1 cellular context compared by ENCODE assay signal in the genomic region with DNA sequence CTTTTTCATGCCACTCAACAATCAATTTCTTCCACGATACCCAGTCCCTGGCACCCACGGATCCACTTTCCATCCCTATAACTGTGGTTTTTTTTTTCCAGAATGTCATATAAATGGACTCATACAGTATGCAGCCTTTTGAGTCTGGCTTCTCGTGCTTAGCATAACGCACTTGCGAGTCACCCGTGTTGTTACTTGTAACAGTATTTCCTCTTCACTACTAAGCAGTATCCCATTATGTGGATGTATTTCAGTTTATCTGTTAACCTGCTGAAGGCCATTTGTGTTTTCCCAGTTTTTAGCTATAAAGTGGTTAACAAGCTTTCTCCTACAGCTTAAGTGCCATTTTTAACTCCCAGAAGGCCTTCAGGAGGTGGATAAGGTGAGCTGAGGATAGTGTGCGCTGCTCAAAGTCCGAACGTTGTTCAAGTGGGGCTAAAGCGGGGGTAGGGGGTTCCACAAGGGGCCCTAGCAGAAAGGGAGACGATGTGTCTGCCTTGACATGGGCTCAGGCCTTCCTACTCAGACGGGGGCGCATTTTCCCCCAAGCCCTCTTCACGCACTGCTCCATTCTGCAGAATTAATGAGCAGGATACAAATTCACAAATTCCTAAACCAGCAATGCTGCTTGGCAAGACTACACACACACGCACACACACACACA.
TF ChIP-seq lines count a peak whose summit lies in the region.

No MANE protein-coding gene starts in this region.

TF ChIP-seq in HCT116, 20 proteins besides CTCF, POLR2A, EP300 and RAD21 (continued from another document):
- TF ChIP-seq ZNF274 (IDR thresholded peaks at IDR 0.05; ENCODE audit: low read depth, low read length) (no peak), SP1 (IDR thresholded peaks at IDR 0.05; ENCODE audit: low read depth) (no peak), ELF1 (IDR thresholded peaks at IDR 0.05; ENCODE audit: borderline replicate concordance, low read depth) (no peak), EZH2phosphoT487 (IDR thresholded peaks at IDR 0.05; ENCODE audit: borderline replicate concordance) (no peak), EGR1 (IDR thresholded peaks at IDR 0.05; ENCODE audit: low read depth) (no peak), TCF7L2 (IDR thresholded peaks at IDR 0.05; ENCODE audit: borderline replicate concordance, extremely low read depth, insufficient read depth, insufficient read length) (no peak), FOSL1 (IDR thresholded peaks at IDR 0.05; ENCODE audit: low read depth) (no peak), CBX3 (IDR thresholded peaks at IDR 0.05; ENCODE audit: low read depth) (no peak), SIN3A (IDR thresholded peaks at IDR 0.05; ENCODE audit: low read depth) (no peak)
- TF ChIP-seq, protein P1, sequence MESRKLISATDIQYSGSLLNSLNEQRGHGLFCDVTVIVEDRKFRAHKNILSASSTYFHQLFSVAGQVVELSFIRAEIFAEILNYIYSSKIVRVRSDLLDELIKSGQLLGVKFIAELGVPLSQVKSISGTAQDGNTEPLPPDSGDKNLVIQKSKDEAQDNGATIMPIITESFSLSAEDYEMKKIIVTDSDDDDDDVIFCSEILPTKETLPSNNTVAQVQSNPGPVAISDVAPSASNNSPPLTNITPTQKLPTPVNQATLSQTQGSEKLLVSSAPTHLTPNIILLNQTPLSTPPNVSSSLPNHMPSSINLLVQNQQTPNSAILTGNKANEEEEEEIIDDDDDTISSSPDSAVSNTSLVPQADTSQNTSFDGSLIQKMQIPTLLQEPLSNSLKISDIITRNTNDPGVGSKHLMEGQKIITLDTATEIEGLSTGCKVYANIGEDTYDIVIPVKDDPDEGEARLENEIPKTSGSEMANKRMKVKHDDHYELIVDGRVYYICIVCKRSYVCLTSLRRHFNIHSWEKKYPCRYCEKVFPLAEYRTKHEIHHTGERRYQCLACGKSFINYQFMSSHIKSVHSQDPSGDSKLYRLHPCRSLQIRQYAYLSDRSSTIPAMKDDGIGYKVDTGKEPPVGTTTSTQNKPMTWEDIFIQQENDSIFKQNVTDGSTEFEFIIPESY (IDR thresholded peaks at IDR 0.05; ENCODE audit: extremely low read depth, insufficient replicate concordance, low read length), result no peak
- TF ChIP-seq, protein P2, sequence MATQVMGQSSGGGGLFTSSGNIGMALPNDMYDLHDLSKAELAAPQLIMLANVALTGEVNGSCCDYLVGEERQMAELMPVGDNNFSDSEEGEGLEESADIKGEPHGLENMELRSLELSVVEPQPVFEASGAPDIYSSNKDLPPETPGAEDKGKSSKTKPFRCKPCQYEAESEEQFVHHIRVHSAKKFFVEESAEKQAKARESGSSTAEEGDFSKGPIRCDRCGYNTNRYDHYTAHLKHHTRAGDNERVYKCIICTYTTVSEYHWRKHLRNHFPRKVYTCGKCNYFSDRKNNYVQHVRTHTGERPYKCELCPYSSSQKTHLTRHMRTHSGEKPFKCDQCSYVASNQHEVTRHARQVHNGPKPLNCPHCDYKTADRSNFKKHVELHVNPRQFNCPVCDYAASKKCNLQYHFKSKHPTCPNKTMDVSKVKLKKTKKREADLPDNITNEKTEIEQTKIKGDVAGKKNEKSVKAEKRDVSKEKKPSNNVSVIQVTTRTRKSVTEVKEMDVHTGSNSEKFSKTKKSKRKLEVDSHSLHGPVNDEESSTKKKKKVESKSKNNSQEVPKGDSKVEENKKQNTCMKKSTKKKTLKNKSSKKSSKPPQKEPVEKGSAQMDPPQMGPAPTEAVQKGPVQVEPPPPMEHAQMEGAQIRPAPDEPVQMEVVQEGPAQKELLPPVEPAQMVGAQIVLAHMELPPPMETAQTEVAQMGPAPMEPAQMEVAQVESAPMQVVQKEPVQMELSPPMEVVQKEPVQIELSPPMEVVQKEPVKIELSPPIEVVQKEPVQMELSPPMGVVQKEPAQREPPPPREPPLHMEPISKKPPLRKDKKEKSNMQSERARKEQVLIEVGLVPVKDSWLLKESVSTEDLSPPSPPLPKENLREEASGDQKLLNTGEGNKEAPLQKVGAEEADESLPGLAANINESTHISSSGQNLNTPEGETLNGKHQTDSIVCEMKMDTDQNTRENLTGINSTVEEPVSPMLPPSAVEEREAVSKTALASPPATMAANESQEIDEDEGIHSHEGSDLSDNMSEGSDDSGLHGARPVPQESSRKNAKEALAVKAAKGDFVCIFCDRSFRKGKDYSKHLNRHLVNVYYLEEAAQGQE (IDR thresholded peaks at IDR 0.05; ENCODE audit: low read depth), result no peak
- TF ChIP-seq, protein P3, sequence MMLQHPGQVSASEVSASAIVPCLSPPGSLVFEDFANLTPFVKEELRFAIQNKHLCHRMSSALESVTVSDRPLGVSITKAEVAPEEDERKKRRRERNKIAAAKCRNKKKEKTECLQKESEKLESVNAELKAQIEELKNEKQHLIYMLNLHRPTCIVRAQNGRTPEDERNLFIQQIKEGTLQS (IDR thresholded peaks at IDR 0.05), result no peak
